In the genomic region with DNA sequence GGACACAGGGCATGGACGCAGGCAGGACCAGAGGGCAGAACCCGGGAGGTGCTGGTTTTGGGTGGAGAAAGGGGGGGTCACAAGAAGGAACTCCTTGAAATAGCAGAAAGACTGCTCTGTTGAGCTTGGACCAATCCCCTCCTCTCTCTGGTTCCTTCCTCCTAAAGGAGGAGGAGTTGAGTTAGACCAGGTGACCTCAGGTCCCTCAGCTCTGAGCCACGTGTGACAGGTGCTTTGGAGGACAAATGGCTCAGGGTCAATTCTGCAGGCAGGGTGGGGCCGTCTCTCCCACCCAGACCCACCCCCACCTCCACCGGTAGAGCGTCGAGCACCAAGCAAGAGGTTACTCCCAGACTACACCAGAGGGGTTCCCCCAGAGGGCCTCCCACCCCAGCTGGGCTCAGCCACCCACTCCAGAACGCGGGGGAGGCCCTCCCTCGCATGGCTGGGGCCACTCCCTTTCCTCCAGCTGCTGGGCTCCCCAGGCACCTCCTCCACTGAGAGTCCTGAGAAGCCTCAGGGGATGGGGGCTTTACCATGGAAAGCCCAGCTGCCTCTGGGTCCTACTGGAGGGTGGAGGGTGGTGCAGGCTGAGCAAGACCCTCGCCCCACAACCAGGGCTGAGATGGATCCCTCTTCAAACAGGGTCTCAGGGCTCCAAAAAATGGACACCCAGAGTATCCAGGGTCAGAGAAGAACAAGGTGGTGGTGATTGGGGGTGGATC, we compare ENCODE assay signal across 8 cellular contexts. TPM values are rescaled to one million over a fixed set of nuclear protein-coding genes. Genes with fewer than 3 reads are reported as not detected.
A peak's percentile ranks its signal among the peaks of the same experiment; 100 is the strongest.
DNase-seq lines count a peak whose midpoint lies in the region; ATAC-seq and TF ChIP-seq lines count a peak whose summit lies in the region.

No MANE protein-coding gene starts in this region.

- peak overlapping the region; percentile 70 to 76 (median 70) for H3K9ac ChIP-seq in skeletal muscle tissue (ENCODE audit: low read depth in 1 of 3, low read length in 3 of 3)

- no CpG with 5 or more reads among the region's 11 CpGs for WGBS in iPS DF 6.9 (ENCODE audit: insufficient coverage, insufficient read length)

- H3K4me1 ChIP-seq in cardiac muscle cell (ENCODE audit: low read depth), result peaks cover 5% of the 10 kb centered on the region
- peaks cover 3% of the 10 kb centered on the region; the same call in 1 of the 2 replicates for H3K4me1 ChIP-seq in iPS DF 6.9 (ENCODE audit: control insufficient read depth, insufficient read depth, low read length)
- peaks cover 23 to 29% (median 24%) of the 10 kb centered on the region in 3 donors for H3K4me1 ChIP-seq in skeletal muscle tissue (ENCODE audit: control insufficient read depth in 3 of 3, insufficient read depth in 3 of 3, low read length in 3 of 3)

- H3K27ac Mint-ChIP-seq in activated naive CD8-positive, alpha-beta T cell treated with anti-CD3 and anti-CD28 coated beads, Interleukin-2, amount 50 U/mL, for 24 hours, result peak overlapping the region; percentile 77

- peaks cover 29% of the 10 kb centered on the region for H3K4me1 Mint-ChIP-seq in activated naive CD8-positive, alpha-beta T cell treated with anti-CD3 and anti-CD28 coated beads, Interleukin-2, amount 50 U/mL, for 24 hours

- no peaks in the 10 kb centered on the region for H3K27me3 Mint-ChIP-seq in activated naive CD8-positive, alpha-beta T cell treated with anti-CD3 and anti-CD28 coated beads, Interleukin-2, amount 50 U/mL, for 24 hours

- no peaks in the 10 kb centered on the region for H3K9me3 ChIP-seq in cardiac muscle cell (ENCODE audit: low read depth)
- H3K9me3 ChIP-seq in iPS DF 6.9 (ENCODE audit: control insufficient read depth, insufficient read depth, low read length), result no peaks in the 10 kb centered on the region
- H3K9me3 ChIP-seq in skeletal muscle tissue (ENCODE audit: control insufficient read depth in 3 of 3, low read length in 3 of 3), result no peaks in the 10 kb centered on the region

- DNase-seq in cardiac muscle cell (ENCODE audit: low read depth in 1 of 2, low spot score in 1 of 2) (peak; percentile 62), Right ventricle myocardium inferior (ENCODE audit: missing footprints) (no peak), OCI-M1 (lab: John Stamatoyannopoulos, UW) (peak; percentile 38), iPS DF 6.9 (ENCODE audit: low read depth, low spot score) (no peak)
- DNase-seq in activated naive CD8-positive, alpha-beta T cell treated with anti-CD3 and anti-CD28 coated beads, Interleukin-2, amount 50 U/mL, for 24 hours, result peak; percentile 50

- no peaks in the 10 kb centered on the region for H3K9me3 Mint-ChIP-seq in activated naive CD8-positive, alpha-beta T cell treated with anti-CD3 and anti-CD28 coated beads, Interleukin-2, amount 50 U/mL, for 24 hours

- no peaks in the 10 kb centered on the region for H3K27me3 ChIP-seq in cardiac muscle cell
- no peaks in the 10 kb centered on the region for H3K27me3 ChIP-seq in iPS DF 6.9 (ENCODE audit: control insufficient read depth, insufficient read depth, low read length)
- no peaks in the 10 kb centered on the region for H3K27me3 ChIP-seq in skeletal muscle tissue (ENCODE audit: control insufficient read depth in 3 of 3, insufficient read depth in 3 of 3, low read length in 3 of 3)

- H3K36me3 ChIP-seq in cardiac muscle cell (peaks cover 7% of the 10 kb centered on the region), iPS DF 6.9 (ENCODE audit: control insufficient read depth, insufficient read depth, low read length) (peaks cover 17% of the 10 kb centered on the region), skeletal muscle tissue (ENCODE audit: control insufficient read depth in 3 of 3, insufficient read depth in 3 of 3, low read length in 3 of 3) (peaks cover 16 to 26% (median 21%) of the 10 kb centered on the region in 3 donors)

- H3K27ac ChIP-seq in cardiac muscle cell, result peak overlapping the region; percentile 99
- H3K27ac ChIP-seq in iPS DF 6.9 (ENCODE audit: low read length), result no peak overlapping the region
- H3K27ac ChIP-seq in skeletal muscle tissue (ENCODE audit: low read depth, low read length), result peak overlapping the region; percentile 75

- ATAC-seq in Right ventricle myocardium inferior (no peak), HG03108 (IDR thresholded peaks at IDR 0.05; ENCODE audit: unreplicated experiment) (peak; percentile 34), HG03565 (IDR thresholded peaks at IDR 0.05; ENCODE audit: unreplicated experiment) (no peak)
- ATAC-seq in activated naive CD8-positive, alpha-beta T cell treated with anti-CD3 and anti-CD28 coated beads, Interleukin-2, amount 50 U/mL, for 24 hours, result peak; percentile 5

- TF ChIP-seq CTCF in cardiac muscle cell (IDR thresholded peaks at IDR 0.05; ENCODE audit: low read depth, low read length), result peak; percentile 7

- intact Hi-C loops in Right ventricle myocardium inferior (cut with DNase I), result no loop called here

- H3K4me3 ChIP-seq in cardiac muscle cell (peak overlapping the region; percentile 84), iPS DF 6.9 (ENCODE audit: low read length) (peak overlapping the region; percentile 43; the same call in 1 of the 2 replicates), skeletal muscle tissue (ENCODE audit: low read length in 3 of 3) (peak overlapping the region; percentile 65 to 73 (median 66))

- H3K4me3 Mint-ChIP-seq in activated naive CD8-positive, alpha-beta T cell treated with anti-CD3 and anti-CD28 coated beads, Interleukin-2, amount 50 U/mL, for 24 hours, result peak overlapping the region; percentile 75

- peaks cover 6% of the 10 kb centered on the region for H3K36me3 Mint-ChIP-seq in activated naive CD8-positive, alpha-beta T cell treated with anti-CD3 and anti-CD28 coated beads, Interleukin-2, amount 50 U/mL, for 24 hours (ENCODE audit: low read depth)

RNA-seq across cellular contexts. Expression of a gene that starts 7.7 kb away (rescaled TPM):
- 43.7 and 63.9 TPM in 2 replicates for total RNA-seq in cardiac muscle cell
- polyA plus RNA-seq in cardiac muscle cell, result 34.1 and 58.4 TPM in 2 replicates
- 196 TPM for total RNA-seq in Right ventricle myocardium inferior
- total RNA-seq in skeletal muscle tissue, result 69.4 TPM

RNA-seq across cellular contexts. Expression of a gene that starts 28.7 kb away (rescaled TPM):
- total RNA-seq in cardiac muscle cell, result 25.0 and 28.7 TPM in 2 replicates
- polyA plus RNA-seq in cardiac muscle cell, result 33.1 and 46.0 TPM in 2 replicates
- 43.9 TPM for total RNA-seq in Right ventricle myocardium inferior
- total RNA-seq in skeletal muscle tissue, result 42.8 TPM

RNA-seq across cellular contexts. Expression of a gene that starts 31.7 kb away (rescaled TPM):
- 22.5 and 24.6 TPM in 2 replicates for total RNA-seq in cardiac muscle cell
- polyA plus RNA-seq in cardiac muscle cell, result 13.8 and 18.1 TPM in 2 replicates
- total RNA-seq in Right ventricle myocardium inferior, result 35.4 TPM
- total RNA-seq in skeletal muscle tissue, result 23.0 TPM

Comparison
In these comparisons a context has a peak if more than half of its experiments do, and no peak if none do; other contexts are left out.
1. DNase-seq: peak in cardiac muscle cell (2 of 2), OCI-M1 (single experiment) and activated naive CD8-positive, alpha-beta T cell treated with anti-CD3 and anti-CD28 coated beads, Interleukin-2, amount 50 U/mL, for 24 hours (single experiment); none in Right ventricle myocardium inferior (single experiment) and iPS DF 6.9 (single experiment).
2. ATAC-seq: peak in HG03108 (single experiment) and activated naive CD8-positive, alpha-beta T cell treated with anti-CD3 and anti-CD28 coated beads, Interleukin-2, amount 50 U/mL, for 24 hours (single experiment); none in Right ventricle myocardium inferior (single experiment) and HG03565 (single experiment).
3. Peak in every context shown above with its lines, with median percentiles within 50 percentile points of each other: H3K4me3 ChIP-seq.